Comparison of ENCODE assay signal across 13 cellular contexts in genomic region chr2:60498176-60499081, GRCh38. TPM values are rescaled to one million over a fixed set of nuclear protein-coding genes. Genes with fewer than 3 reads are reported as not detected.
DNase-seq lines count a peak whose midpoint lies in the region; ATAC-seq and TF ChIP-seq lines count a peak whose summit lies in the region.
"Had no signal": no experiment of that assay in that cellular context is flagged by ENCODE, and none has a peak within 500 bp of the region (broad histone marks: within the 10 kb centered on the region; RNA-seq: fewer than 3 reads in every experiment).

No MANE protein-coding gene starts in this region.

- intact Hi-C loops in activated T-helper 2 cell treated with anti-CD3 and anti-CD28 coated beads, Interferon-gamma antibody, Interleukin-2, Interleukin-4, amounts not matched to agents 10 μg/mL and 5 μg/mL and 100 μg/mL, durations not matched to agents 14 hours and 24 hours and 36 hours (cut with micrococcal nuclease), result no loop called here
- intact Hi-C loops in psoas muscle (cut with DNase I), result no loop called here

- no peaks in the 10 kb centered on the region for H3K27me3 ChIP-seq in psoas muscle (ENCODE audit: insufficient read depth in 3 of 3, low read length in 2 of 3)
- H3K27me3 ChIP-seq: thyroid gland had no signal

- H3K27ac Mint-ChIP-seq in naive B cell, result peak overlapping the region; percentile 88 to 98 (median 98)
- no peak overlapping the region for H3K27ac Mint-ChIP-seq in activated T-helper 2 cell treated with anti-CD3 and anti-CD28 coated beads, Interferon-gamma antibody, Interleukin-2, Interleukin-4, amounts not matched to agents 10 μg/mL and 5 μg/mL and 100 μg/mL, durations not matched to agents 14 hours and 24 hours and 36 hours

- H3K36me3 Mint-ChIP-seq in naive B cell, result peaks cover 23 to 27% of the 10 kb centered on the region in 2 donors
- no peaks in the 10 kb centered on the region for H3K36me3 Mint-ChIP-seq in activated T-helper 2 cell treated with anti-CD3 and anti-CD28 coated beads, Interferon-gamma antibody, Interleukin-2, Interleukin-4, amounts not matched to agents 10 μg/mL and 5 μg/mL and 100 μg/mL, durations not matched to agents 14 hours and 24 hours and 36 hours (ENCODE audit: low read depth)

- ATAC-seq in GM18517 (IDR thresholded peaks at IDR 0.05; ENCODE audit: unreplicated experiment), result peak; percentile 53
- peak; percentile 51 for ATAC-seq in GM21390 (IDR thresholded peaks at IDR 0.05; ENCODE audit: unreplicated experiment)
- peak; percentile 45 for ATAC-seq in HG03135 (IDR thresholded peaks at IDR 0.05; ENCODE audit: unreplicated experiment)
- ATAC-seq in naive B cell (ENCODE audit: low read depth in 2 of 2), result peak; percentile 80 to 82
- no peak for ATAC-seq in HG03139 (IDR thresholded peaks at IDR 0.05; ENCODE audit: unreplicated experiment)
- ATAC-seq in psoas muscle, result no peak

- H3K9me3 Mint-ChIP-seq in naive B cell, result no peaks in the 10 kb centered on the region
- H3K9me3 Mint-ChIP-seq in activated T-helper 2 cell treated with anti-CD3 and anti-CD28 coated beads, Interferon-gamma antibody, Interleukin-2, Interleukin-4, amounts not matched to agents 10 μg/mL and 5 μg/mL and 100 μg/mL, durations not matched to agents 14 hours and 24 hours and 36 hours, result no peaks in the 10 kb centered on the region

- H3K4me1 ChIP-seq in psoas muscle, result no peaks in the 10 kb centered on the region
- H3K4me1 ChIP-seq: thyroid gland had no signal

- H3K4me1 Mint-ChIP-seq in naive B cell, result peaks cover 84 to 100% (median 95%) of the 10 kb centered on the region in 3 donors
- H3K4me1 Mint-ChIP-seq in activated T-helper 2 cell treated with anti-CD3 and anti-CD28 coated beads, Interferon-gamma antibody, Interleukin-2, Interleukin-4, amounts not matched to agents 10 μg/mL and 5 μg/mL and 100 μg/mL, durations not matched to agents 14 hours and 24 hours and 36 hours (ENCODE audit: low read depth), result no peaks in the 10 kb centered on the region

- no peak overlapping the region for H3K27ac ChIP-seq in psoas muscle
- H3K27ac ChIP-seq: thyroid gland had no signal

- DNase-seq in naive B cell, result peak; percentile 64
- no peak for DNase-seq in NCI-H2227 (lab: John Stamatoyannopoulos, UW; ENCODE audit: unreplicated experiment)
- DNase-seq in activated T-helper 2 cell treated with anti-CD3 and anti-CD28 coated beads, Interferon-gamma antibody, Interleukin-2, Interleukin-4, amounts not matched to agents 10 μg/mL and 5 μg/mL and 100 μg/mL, durations not matched to agents 14 hours and 24 hours and 36 hours (ENCODE audit: low spot score), result no peak
- DNase-seq in psoas muscle, result no peak
- DNase-seq: activated CD4-positive, alpha-beta T cell treated with anti-CD3 and anti-CD28 coated beads for 4 hours; activated gamma-delta T cell treated with Interleukin-2 at 50 U/mL for 16 hours; head of caudate nucleus; NCI-H2081; thyroid gland had no signal

- WGBS in psoas muscle, 3 donors, result 92 to 95% (median 94%) methylated on average over 10 of the region's 10 CpGs

- no peaks in the 10 kb centered on the region for H3K27me3 Mint-ChIP-seq in naive B cell
- H3K27me3 Mint-ChIP-seq in activated T-helper 2 cell treated with anti-CD3 and anti-CD28 coated beads, Interferon-gamma antibody, Interleukin-2, Interleukin-4, amounts not matched to agents 10 μg/mL and 5 μg/mL and 100 μg/mL, durations not matched to agents 14 hours and 24 hours and 36 hours (ENCODE audit: low read depth), result no peaks in the 10 kb centered on the region

- H3K9me3 ChIP-seq in psoas muscle, result no peaks in the 10 kb centered on the region
- H3K9me3 ChIP-seq: thyroid gland had no signal

- no peak for TF ChIP-seq CTCF in psoas muscle (IDR thresholded peaks at IDR 0.05)

- H3K4me3 ChIP-seq in psoas muscle, result no peak overlapping the region
- H3K4me3 ChIP-seq: thyroid gland had no signal

- H3K4me3 Mint-ChIP-seq in naive B cell, result peak overlapping the region in 7 of 8 donors; percentile 56 to 87 (median 71)
- no peak overlapping the region for H3K4me3 Mint-ChIP-seq in activated T-helper 2 cell treated with anti-CD3 and anti-CD28 coated beads, Interferon-gamma antibody, Interleukin-2, Interleukin-4, amounts not matched to agents 10 μg/mL and 5 μg/mL and 100 μg/mL, durations not matched to agents 14 hours and 24 hours and 36 hours (ENCODE audit: low read depth)

- H3K36me3 ChIP-seq in psoas muscle (ENCODE audit: insufficient read depth in 1 of 2, low read depth in 1 of 2), result no peaks in the 10 kb centered on the region
- H3K36me3 ChIP-seq: thyroid gland had no signal

RNA-seq across cellular contexts. Expression of gene BCL11A, which starts 55.0 kb away (rescaled TPM):
- polyA plus RNA-seq in naive B cell (ENCODE audit: low read depth in 6 of 6) (100 to 1,000 TPM; 152 to 246 (median 192) TPM), psoas muscle (under 1 TPM in 2 of 3 donors, not detected in 1; 0.01 to 0.05 TPM)
- 0.21 TPM in 2 replicates for total RNA-seq in activated T-helper 2 cell treated with anti-CD3 and anti-CD28 coated beads, Interferon-gamma antibody, Interleukin-2, Interleukin-4, amounts not matched to agents 10 μg/mL and 5 μg/mL and 100 μg/mL, durations not matched to agents 14 hours and 24 hours and 36 hours
- total RNA-seq in psoas muscle, result under 1 TPM; 0.24 to 0.66 (median 0.55) TPM

Comparison
In these comparisons a context has a peak if more than half of its experiments do, and no peak if none do; other contexts are left out.
1. ATAC-seq: peak in GM18517 (single experiment), GM21390 (single experiment), HG03135 (single experiment) and naive B cell (2 of 2); none in HG03139 (single experiment) and psoas muscle (0 of 4).